ENCODE assay signal across 8 cellular contexts in the genomic region with DNA sequence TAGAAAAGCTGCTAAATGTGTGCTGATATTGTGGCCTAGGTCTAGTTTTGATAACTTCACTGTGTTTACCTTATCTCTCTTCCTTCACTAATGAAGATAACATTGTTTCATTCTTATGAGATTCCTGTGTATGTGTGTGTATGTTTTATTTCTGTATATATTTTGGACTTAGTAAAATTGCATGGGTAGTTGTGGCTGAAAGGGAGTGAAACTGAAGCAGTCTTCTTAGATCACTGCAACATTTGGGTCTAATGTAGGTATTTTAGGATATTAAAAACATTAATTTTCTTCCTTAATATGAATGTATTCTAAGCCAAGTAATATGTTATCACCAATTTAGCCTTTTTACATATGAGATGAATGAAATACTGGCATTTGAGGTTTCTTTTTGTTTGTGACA.
DNase-seq lines count a peak whose midpoint lies in the region; ATAC-seq and TF ChIP-seq lines count a peak whose summit lies in the region.
"Not testable (repeated sequence)": the region's sequence is repeated elsewhere in the genome, so short reads cannot be mapped to it uniquely, and the experiment has no call there.

No MANE protein-coding gene starts in this region.

- H3K79me2 ChIP-seq in ACC112 (ENCODE audit: control insufficient read depth, insufficient read depth, low read length, unreplicated experiment) (peaks cover 35% of the 10 kb centered on the region), GM23248 (ENCODE audit: insufficient read depth) (peaks cover 59% of the 10 kb centered on the region)

- H3K36me3 Mint-ChIP-seq in activated B cell treated with CpG ODN at 0.5 μM for 24 hours (ENCODE audit: low read depth); naive B cell; stimulated activated effector memory CD8-positive, alpha-beta T cell treated with anti-CD3 and anti-CD28 coated beads, Interleukin-12 subunit alpha, Interleukin-12 subunit beta, amount 100 ng/mL, for 72 hours: not testable (repeated sequence)
- peaks cover 10% of the 10 kb centered on the region for H3K36me3 Mint-ChIP-seq in activated T-helper 17 cell treated with anti-CD3 and anti-CD28 coated beads, Interleukin-2, amount 50 U/mL, for 72 hours (ENCODE audit: low read depth)

- not testable (repeated sequence) for H3K36me3 ChIP-seq in ACC112 (ENCODE audit: insufficient read depth, low read length); GM23248 (ENCODE audit: low read depth); RWPE2 (ENCODE audit: low read depth)

- CTCF ChIA-PET in activated B cell treated with CpG ODN at 0.5 μM for 24 hours (lab: Charles Lee), result not testable (repeated sequence)

- H3K4me1 ChIP-seq in ACC112 (ENCODE audit: control insufficient read depth, insufficient read depth, low read length, unreplicated experiment) (peaks cover 45% of the 10 kb centered on the region), GM23248 (ENCODE audit: insufficient read depth) (peaks cover 43% of the 10 kb centered on the region), RWPE2 (ENCODE audit: insufficient read depth, poor library complexity, severe bottlenecking) (peaks cover 38% of the 10 kb centered on the region)

- in situ Hi-C loops in GM23248 (cut with MboI), result not testable (repeated sequence)

- intact Hi-C loops in activated B cell treated with CpG ODN at 0.5 μM for 24 hours (cut with micrococcal nuclease), result not testable (repeated sequence)

- H3K9ac ChIP-seq in GM23248, result not testable (repeated sequence)

- H3K9me3 ChIP-seq in GM23248 (ENCODE audit: low read depth); RWPE2 (ENCODE audit: severe bottlenecking): not testable (repeated sequence)

- peak; percentile 10; the same call in 1 of the 3 replicates for ATAC-seq in RWPE2 (ENCODE audit: low read depth)
- not testable (repeated sequence) for ATAC-seq in activated B cell treated with CpG ODN at 0.5 μM for 24 hours (ENCODE audit: low read depth); activated T-helper 17 cell treated with anti-CD3 and anti-CD28 coated beads, Interleukin-2, amount 50 U/mL, for 72 hours (replicated peaks); naive B cell (ENCODE audit: low read depth in 2 of 2); stimulated activated effector memory CD8-positive, alpha-beta T cell treated with anti-CD3 and anti-CD28 coated beads, Interleukin-12 subunit alpha, Interleukin-12 subunit beta, amount 100 ng/mL, for 72 hours

- H3K4me1 Mint-ChIP-seq in activated B cell treated with CpG ODN at 0.5 μM for 24 hours, result peaks cover 63% of the 10 kb centered on the region
- H3K4me1 Mint-ChIP-seq in activated T-helper 17 cell treated with anti-CD3 and anti-CD28 coated beads, Interleukin-2, amount 50 U/mL, for 72 hours, result not testable (repeated sequence)
- peaks cover 29 to 68% (median 58%) of the 10 kb centered on the region in 3 donors for H3K4me1 Mint-ChIP-seq in naive B cell
- peaks cover 20% of the 10 kb centered on the region for H3K4me1 Mint-ChIP-seq in stimulated activated effector memory CD8-positive, alpha-beta T cell treated with anti-CD3 and anti-CD28 coated beads, Interleukin-12 subunit alpha, Interleukin-12 subunit beta, amount 100 ng/mL, for 72 hours

- not testable (repeated sequence) for H3K27me3 Mint-ChIP-seq in activated B cell treated with CpG ODN at 0.5 μM for 24 hours; activated T-helper 17 cell treated with anti-CD3 and anti-CD28 coated beads, Interleukin-2, amount 50 U/mL, for 72 hours; naive B cell

- H3K9me3 Mint-ChIP-seq in activated B cell treated with CpG ODN at 0.5 μM for 24 hours; activated T-helper 17 cell treated with anti-CD3 and anti-CD28 coated beads, Interleukin-2, amount 50 U/mL, for 72 hours; naive B cell; stimulated activated effector memory CD8-positive, alpha-beta T cell treated with anti-CD3 and anti-CD28 coated beads, Interleukin-12 subunit alpha, Interleukin-12 subunit beta, amount 100 ng/mL, for 72 hours: not testable (repeated sequence)

- peaks cover 38% of the 10 kb centered on the region for H3F3A ChIP-seq in GM23248 (ENCODE audit: insufficient read depth)

- peak overlapping the region; percentile 15 for H3K4me3 Mint-ChIP-seq in activated B cell treated with CpG ODN at 0.5 μM for 24 hours
- not testable (repeated sequence) for H3K4me3 Mint-ChIP-seq in activated T-helper 17 cell treated with anti-CD3 and anti-CD28 coated beads, Interleukin-2, amount 50 U/mL, for 72 hours; stimulated activated effector memory CD8-positive, alpha-beta T cell treated with anti-CD3 and anti-CD28 coated beads, Interleukin-12 subunit alpha, Interleukin-12 subunit beta, amount 100 ng/mL, for 72 hours
- H3K4me3 Mint-ChIP-seq in naive B cell, result peak overlapping the region in 3 of 8 donors; percentile 40 to 50 (median 43)

- peak overlapping the region; percentile 53 for H3K4me3 ChIP-seq in ACC112 (ENCODE audit: low read depth, low read length)
- not testable (repeated sequence) for H3K4me3 ChIP-seq in GM23248; RWPE2 (ENCODE audit: severe bottlenecking)

- not testable (repeated sequence) for H4K20me1 ChIP-seq in GM23248 (ENCODE audit: insufficient read depth)

- H2AFZ ChIP-seq in ACC112 (ENCODE audit: low read length, unreplicated experiment); GM23248: not testable (repeated sequence)

- not testable (repeated sequence) for H3K9me2 ChIP-seq in GM23248 (ENCODE audit: insufficient read depth)

- H3K27ac Mint-ChIP-seq in activated B cell treated with CpG ODN at 0.5 μM for 24 hours (peak overlapping the region; percentile 65), naive B cell (peak overlapping the region; percentile 36 to 96 (median 85))
- peak overlapping the region; percentile 15 for H3K27ac Mint-ChIP-seq in activated T-helper 17 cell treated with anti-CD3 and anti-CD28 coated beads, Interleukin-2, amount 50 U/mL, for 72 hours
- peak overlapping the region; percentile 55 for H3K27ac Mint-ChIP-seq in stimulated activated effector memory CD8-positive, alpha-beta T cell treated with anti-CD3 and anti-CD28 coated beads, Interleukin-12 subunit alpha, Interleukin-12 subunit beta, amount 100 ng/mL, for 72 hours

- POLR2A ChIA-PET in activated B cell treated with CpG ODN at 0.5 μM for 24 hours (lab: Charles Lee), result not testable (repeated sequence)

- H3K4me2 ChIP-seq in GM23248 (ENCODE audit: unreplicated experiment), result peak overlapping the region; percentile 66

- not testable (repeated sequence) for DNase-seq in GM23248; RWPE2 (ENCODE audit: low spot score); activated B cell treated with CpG ODN at 0.5 μM for 24 hours; naive B cell; stimulated activated effector memory CD8-positive, alpha-beta T cell treated with anti-CD3 and anti-CD28 coated beads, Interleukin-12 subunit alpha, Interleukin-12 subunit beta, amount 100 ng/mL, for 72 hours (ENCODE audit: low spot score in 2 of 2)
- DNase-seq in dermis blood vessel endothelial cell, result peak; percentile 7

- H3K27me3 ChIP-seq in ACC112 (ENCODE audit: insufficient read depth, low read length); GM23248 (replicated peaks; ENCODE audit: insufficient read depth); RWPE2 (ENCODE audit: insufficient read depth, poor library complexity, severe bottlenecking): not testable (repeated sequence)

- not testable (repeated sequence) for TF ChIP-seq CTCF in RWPE2 (IDR thresholded peaks at IDR 0.05; ENCODE audit: poor library complexity, severe bottlenecking); activated B cell treated with CpG ODN at 0.5 μM for 24 hours (IDR thresholded peaks at IDR 0.05)

- H3K27ac ChIP-seq in ACC112 (ENCODE audit: low read depth, low read length) (peak overlapping the region; percentile 90), GM23248 (peak overlapping the region; percentile 57), RWPE2 (ENCODE audit: poor library complexity, severe bottlenecking) (peak overlapping the region; percentile 79)

Comparison
In these comparisons a context has a peak if more than half of its experiments do, and no peak if none do; other contexts are left out.
1. H3K27ac Mint-ChIP-seq: peak in every context shown above with its lines; median percentile 85 in naive B cell; 65 in activated B cell treated with CpG ODN at 0.5 μM for 24 hours; 55 in stimulated activated effector memory CD8-positive, alpha-beta T cell treated with anti-CD3 and anti-CD28 coated beads, Interleukin-12 subunit alpha, Interleukin-12 subunit beta, amount 100 ng/mL, for 72 hours; 15 in activated T-helper 17 cell treated with anti-CD3 and anti-CD28 coated beads, Interleukin-2, amount 50 U/mL, for 72 hours.